Comparison of ENCODE assay signal across 8 cellular contexts in genomic region chr17:78876954-78877517, GRCh38. TPM values are rescaled to one million over a fixed set of nuclear protein-coding genes. Genes with fewer than 3 reads are reported as not detected.
DNase-seq lines count a peak whose midpoint lies in the region; ATAC-seq, FAIRE-seq and TF ChIP-seq lines count a peak whose summit lies in the region.
"Not testable (repeated sequence)": the region's sequence is repeated elsewhere in the genome, so short reads cannot be mapped to it uniquely, and the experiment has no call there.

No MANE protein-coding gene starts in this region.

- not testable (repeated sequence) for H3K4me3 ChIP-seq in BLaER1 treated with 17β-estradiol and CSF1 and Interleukin-3, amounts not matched to agents 10 nM and 100 nM; GM23338; body of pancreas; heart left ventricle; pancreas; suprapubic skin

- intact Hi-C loops in body of pancreas (cut with DNase I); heart left ventricle (cut with DNase I): not testable (repeated sequence)
- intact Hi-C loops in pancreas (cut with DNase I): loop anchor here in 2 of 3 donors (10.0 kb wide), 1 partner anchor 48 kb away; the partner anchor contains the start of gene TIMP2 (in 2 of the 2)

- H3K27ac ChIP-seq in BLaER1 treated with 17β-estradiol and CSF1 and Interleukin-3, amounts not matched to agents 10 nM and 100 nM; GM23338 (ENCODE audit: low read depth): not testable (repeated sequence)
- H3K27ac ChIP-seq in body of pancreas (peak overlapping the region; percentile 71 to 85 (median 80)), heart left ventricle (peak overlapping the region in 2 of 12 donors; percentile 24 to 48), pancreas (peak overlapping the region; percentile 3 to 73 (median 71)), suprapubic skin (peak overlapping the region; percentile 59)

- peaks cover 20 to 72% (median 30%) of the 10 kb centered on the region in 11 experiments for H3K36me3 ChIP-seq in BLaER1 treated with 17β-estradiol and CSF1 and Interleukin-3, amounts not matched to agents 10 nM and 100 nM
- H3K36me3 ChIP-seq in GM23338 (ENCODE audit: insufficient read depth); body of pancreas (replicated peaks in 1 of 2; ENCODE audit: insufficient read depth in 1 of 2, low read depth in 2 of 2); pancreas: not testable (repeated sequence)
- H3K36me3 ChIP-seq in heart left ventricle: peaks cover 0 to 20% (median 9%) of the 10 kb centered on the region in 9 donors
- peaks cover 17% of the 10 kb centered on the region for H3K36me3 ChIP-seq in suprapubic skin

- H4K20me1 ChIP-seq in BLaER1 treated with 17β-estradiol and CSF1 and Interleukin-3, amounts not matched to agents 10 nM and 100 nM: peaks cover 3 to 85% (median 30%) of the 10 kb centered on the region in 11 experiments; a peak in 18 of 22 replicates
- H4K20me1 ChIP-seq in GM23338 (replicated peaks; ENCODE audit: insufficient read depth): not testable (repeated sequence)

- DNase-seq in GM23338 (ENCODE audit: low spot score); endothelial cell (ENCODE audit: low spot score); heart left ventricle; suprapubic skin (ENCODE audit: low spot score in 2 of 2): not testable (repeated sequence)
- DNase-seq in NCI-H1694 treated with DMSO at 0.1 percent for 48 hours (lab: John Stamatoyannopoulos, UW): peak; percentile 41
- peak; percentile 80 to 94 (median 90) for DNase-seq in body of pancreas
- peak in 5 of 6 donors; percentile 79 to 90 (median 87) for DNase-seq in pancreas

- not testable (repeated sequence) for H3K9me3 Mint-ChIP-seq in GM23338; endothelial cell (ENCODE audit: unreplicated experiment)

- WGBS in body of pancreas, 2 donors: 22 to 35% methylated on average over 8 of the region's 8 CpGs
- 79 to 80% (median 80%) methylated on average over 8 of the region's 8 CpGs for WGBS in heart left ventricle, 4 donors
- 32 to 37% methylated on average over 8 of the region's 8 CpGs for WGBS in pancreas, 2 donors
- 63% methylated on average over 8 of the region's 8 CpGs for WGBS in suprapubic skin

- H3K4me1 ChIP-seq in BLaER1 treated with 17β-estradiol and CSF1 and Interleukin-3, amounts not matched to agents 10 nM and 100 nM: peaks cover 84 to 95% (median 92%) of the 10 kb centered on the region in 10 experiments
- H3K4me1 ChIP-seq in GM23338 (ENCODE audit: insufficient read depth): not testable (repeated sequence)
- H3K4me1 ChIP-seq in body of pancreas (peaks cover 61% of the 10 kb centered on the region), heart left ventricle (peaks cover 0 to 73% (median 62%) of the 10 kb centered on the region in 12 donors), pancreas (peaks cover 32 to 39% (median 33%) of the 10 kb centered on the region in 3 donors), suprapubic skin (peaks cover 64% of the 10 kb centered on the region)

- H3K9me3 ChIP-seq in BLaER1 treated with 17β-estradiol and CSF1 and Interleukin-3, amounts not matched to agents 10 nM and 100 nM (replicated peaks in 1 of 11); body of pancreas; heart left ventricle; pancreas; suprapubic skin: not testable (repeated sequence)

- H3K27me3 ChIP-seq in BLaER1 treated with 17β-estradiol and CSF1 and Interleukin-3, amounts not matched to agents 10 nM and 100 nM; GM23338 (ENCODE audit: insufficient read depth); body of pancreas; heart left ventricle; pancreas; suprapubic skin: not testable (repeated sequence)

- not testable (repeated sequence) for TF ChIP-seq CTCF in GM23338 (conservative IDR thresholded peaks at IDR 0.05; ENCODE audit: low read depth in 2 of 2); body of pancreas (IDR thresholded peaks at IDR 0.05); endothelial cell (IDR thresholded peaks at IDR 0.05; ENCODE audit: unreplicated experiment); heart left ventricle (IDR thresholded peaks at IDR 0.05); pancreas (IDR thresholded peaks at IDR 0.05); suprapubic skin (IDR thresholded peaks at IDR 0.05)

- peak; percentile 18 to 87 (median 73) for TF ChIP-seq POLR2A in body of pancreas (IDR thresholded peaks at IDR 0.05)
- not testable (repeated sequence) for TF ChIP-seq POLR2A in heart left ventricle (IDR thresholded peaks at IDR 0.05); suprapubic skin (IDR thresholded peaks at IDR 0.05)

- H3K79me2 ChIP-seq in GM23338 (replicated peaks; ENCODE audit: insufficient read depth): peaks cover 14% of the 10 kb centered on the region; the same call in 1 of the 2 replicates

- peak overlapping the region; percentile 62 to 97 (median 82); a peak in 20 of 22 replicates for H3K4me2 ChIP-seq in BLaER1 treated with 17β-estradiol and CSF1 and Interleukin-3, amounts not matched to agents 10 nM and 100 nM
- not testable (repeated sequence) for H3K4me2 ChIP-seq in GM23338

- not testable (repeated sequence) for FAIRE-seq in pancreas (lab: Jason Lieb, UNC)

- H3K9me2 ChIP-seq in GM23338 (ENCODE audit: insufficient read depth): not testable (repeated sequence)

- peaks cover 22% of the 10 kb centered on the region for H3K4me1 Mint-ChIP-seq in GM23338
- peaks cover 22% of the 10 kb centered on the region for H3K4me1 Mint-ChIP-seq in endothelial cell (ENCODE audit: unreplicated experiment)

- not testable (repeated sequence) for H3K4me3 Mint-ChIP-seq in GM23338; endothelial cell (ENCODE audit: unreplicated experiment)

- not testable (repeated sequence) for H2AFZ ChIP-seq in GM23338

- peaks cover 20% of the 10 kb centered on the region for H3K27me3 Mint-ChIP-seq in GM23338 (ENCODE audit: insufficient read depth, low read depth, poor library complexity)
- peaks cover 11% of the 10 kb centered on the region for H3K27me3 Mint-ChIP-seq in endothelial cell (ENCODE audit: unreplicated experiment)

- not testable (repeated sequence) for H3K36me3 Mint-ChIP-seq in GM23338 (ENCODE audit: low read depth); endothelial cell (ENCODE audit: low read depth, unreplicated experiment)

- not testable (repeated sequence) for H3F3A ChIP-seq in GM23338 (replicated peaks; ENCODE audit: low read depth)

- not testable (repeated sequence) for TF ChIP-seq EP300 in suprapubic skin (IDR thresholded peaks at IDR 0.05)

- H3K27ac Mint-ChIP-seq in GM23338: peak overlapping the region; percentile 81; the same call in 1 of the 2 replicates
- H3K27ac Mint-ChIP-seq in endothelial cell (ENCODE audit: unreplicated experiment): peak overlapping the region; percentile 76

- H3K9ac ChIP-seq in BLaER1 treated with 17β-estradiol and CSF1 and Interleukin-3, amounts not matched to agents 10 nM and 100 nM: not testable (repeated sequence)

- ATAC-seq in GM23338: not testable (repeated sequence)
- ATAC-seq in body of pancreas (peak; percentile 84), heart left ventricle (peak in 3 of 4 donors; percentile 33 to 54 (median 53)), pancreas (peak; percentile 75 to 88 (median 78))

RNA-seq across cellular contexts. Expression of gene CEP295NL, which starts 26.0 kb away (rescaled TPM):
- total RNA-seq in GM23338 (2014; rRNA removed; shearing (Covaris generic)): 0.62 and 0.69 TPM in 2 replicates
- polyA plus RNA-seq in GM23338 (2016; fragmentation: Nextera tagmentation; extraction: Ambion mirVana) (0.31 TPM in 1 of 2 replicates, not detected in the other), heart left ventricle (1 to 10 TPM in 1 of 2 donors, under 1 TPM in 1; 0.29 to 2.0 TPM), pancreas (1 to 10 TPM in 1 of 2 donors, under 1 TPM in 1; 0.21 to 4.1 TPM)
- total RNA-seq in body of pancreas (1 to 10 TPM; 1.3 to 3.1 TPM), endothelial cell (ENCODE audit: unreplicated experiment) (1.4 TPM), heart left ventricle (1 to 10 TPM in 3 of 9 donors, under 1 TPM in 6; 0.23 to 3.3 (median 0.52) TPM), pancreas (1 to 10 TPM in 5 of 6 donors, under 1 TPM in 1; 0.87 to 5.1 (median 2.7) TPM), suprapubic skin (10 to 100 TPM in 1 of 4 donors, 1 to 10 TPM in 3; 2.4 to 11.1 (median 3.5) TPM)

RNA-seq across cellular contexts. Expression of gene USP36, which starts 36.4 kb away (rescaled TPM):
- total RNA-seq in GM23338 (2014; rRNA removed; shearing (Covaris generic)): 55.5 and 58.7 TPM in 2 replicates
- polyA plus RNA-seq in GM23338 (2016; fragmentation: Nextera tagmentation; extraction: Ambion mirVana) (36.2 and 38.1 TPM in 2 replicates), heart left ventricle (10 to 100 TPM; 11.7 to 18.3 TPM), pancreas (10 to 100 TPM; 33.1 to 41.8 TPM)
- total RNA-seq in body of pancreas (10 to 100 TPM; 28.5 to 55.4 TPM), endothelial cell (ENCODE audit: unreplicated experiment) (56.7 TPM), heart left ventricle (10 to 100 TPM; 14.0 to 40.9 (median 21.0) TPM), pancreas (10 to 100 TPM; 31.2 to 58.3 (median 35.8) TPM), suprapubic skin (100 to 1,000 TPM in 1 of 4 donors, 10 to 100 TPM in 3; 60.1 to 118 (median 74.4) TPM)

RNA-seq across cellular contexts. Expression of gene TIMP2, which starts 48.2 kb away (rescaled TPM):
- total RNA-seq in GM23338 (2014; rRNA removed; shearing (Covaris generic)): 22.5 and 24.4 TPM in 2 replicates
- polyA plus RNA-seq in GM23338 (2016; fragmentation: Nextera tagmentation; extraction: Ambion mirVana) (10.6 and 12.5 TPM in 2 replicates), heart left ventricle (10 to 100 TPM; 25.1 to 54.4 TPM), pancreas (10 to 100 TPM; 22.2 to 42.7 TPM)
- total RNA-seq in body of pancreas (10 to 100 TPM; 50.1 to 53.7 TPM), endothelial cell (ENCODE audit: unreplicated experiment) (41.5 TPM), heart left ventricle (100 to 1,000 TPM in 4 of 9 donors, 10 to 100 TPM in 5; 65.6 to 201 (median 98.3) TPM), pancreas (100 to 1,000 TPM in 1 of 6 donors, 10 to 100 TPM in 5; 39.9 to 128 (median 57.6) TPM), suprapubic skin (100 to 1,000 TPM in 1 of 4 donors, 10 to 100 TPM in 3; 48.4 to 114 (median 76.0) TPM)
